8 cellular contexts compared by ENCODE assay signal in the genomic region with DNA sequence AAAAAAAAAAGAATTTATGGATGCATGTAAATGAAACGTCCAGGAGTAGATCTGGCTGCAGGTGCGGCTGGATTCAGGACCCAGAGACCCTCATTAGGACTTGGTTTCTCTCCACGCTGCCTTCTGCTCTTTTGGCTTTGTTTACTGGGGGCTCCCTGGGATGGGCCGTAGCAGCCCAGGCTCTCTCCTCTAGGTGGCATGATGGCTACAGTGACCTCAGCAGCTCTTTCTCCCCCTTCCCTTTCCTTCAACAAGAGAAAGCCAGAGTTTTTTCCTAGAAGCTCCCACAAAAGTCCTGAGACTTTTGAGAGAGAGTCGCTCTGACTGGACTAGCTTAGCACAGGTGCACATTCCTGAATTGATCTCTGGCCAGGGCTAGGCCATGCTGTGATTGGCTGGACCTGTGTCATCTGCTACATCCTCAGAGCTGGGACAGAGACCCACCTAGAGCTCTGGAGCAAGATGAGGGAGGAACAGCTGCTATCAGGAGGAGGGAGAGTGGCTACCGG.
DNase-seq lines count a peak whose midpoint lies in the region; ATAC-seq and TF ChIP-seq lines count a peak whose summit lies in the region.

No MANE protein-coding gene starts in this region.

- CTCF ChIA-PET in BJ (lab: Yijun Ruan, JAX), result interaction anchor here (0.6 to 3.2 kb wide), 21 partner anchors 11 to 193 kb away, joined by 3 to 27 read pairs (median 4); a partner anchor contains a TSS

- no peaks in the 10 kb centered on the region for H3K9me3 Mint-ChIP-seq in stimulated activated memory B cell treated with anti-CD40 and anti-IgM and Interleukin-4, amounts not matched to agents 10 μg/mL and 1 μg/mL and 100 μg/mL, for 72 hours

- H3K27ac Mint-ChIP-seq in stimulated activated memory B cell treated with anti-CD40 and anti-IgM and Interleukin-4, amounts not matched to agents 10 μg/mL and 1 μg/mL and 100 μg/mL, for 72 hours, result peak overlapping the region; percentile 68

- POLR2A ChIA-PET in BJ (lab: Charles Lee), result no interaction called here

- peak; percentile 80 for TF ChIP-seq CTCF in BJ (IDR thresholded peaks at IDR 0.05; ENCODE audit: insufficient read depth, low read depth, low read length)

- H3K27me3 ChIP-seq in BJ (ENCODE audit: control insufficient read depth, insufficient read depth, low read length), result peaks cover 5% of the 10 kb centered on the region

- in situ Hi-C loops in SK-MEL-5 (cut with HindIII; ENCODE audit: low pct_unique_long_range_greater_than_20kb, low sequenced_read_pairs), result no loop called here

- ATAC-seq in GM18868 (IDR thresholded peaks at IDR 0.05; ENCODE audit: unreplicated experiment), result peak; percentile 36
- peak; percentile 65 for ATAC-seq in HG03159 (IDR thresholded peaks at IDR 0.05; ENCODE audit: unreplicated experiment)
- ATAC-seq in stimulated activated memory B cell treated with anti-CD40 and anti-IgM and Interleukin-4, amounts not matched to agents 10 μg/mL and 1 μg/mL and 100 μg/mL, for 72 hours, result peak; percentile 74

- peak overlapping the region; percentile 45 for H3K4me3 Mint-ChIP-seq in stimulated activated memory B cell treated with anti-CD40 and anti-IgM and Interleukin-4, amounts not matched to agents 10 μg/mL and 1 μg/mL and 100 μg/mL, for 72 hours

- no peaks in the 10 kb centered on the region for H3K27me3 Mint-ChIP-seq in stimulated activated memory B cell treated with anti-CD40 and anti-IgM and Interleukin-4, amounts not matched to agents 10 μg/mL and 1 μg/mL and 100 μg/mL, for 72 hours

- H3K36me3 ChIP-seq in BJ (ENCODE audit: control insufficient read depth, insufficient read depth, low read length), result no peaks in the 10 kb centered on the region

- H3K36me3 Mint-ChIP-seq in stimulated activated memory B cell treated with anti-CD40 and anti-IgM and Interleukin-4, amounts not matched to agents 10 μg/mL and 1 μg/mL and 100 μg/mL, for 72 hours, result no peaks in the 10 kb centered on the region

- no peak overlapping the region for H3K4me3 ChIP-seq in BJ (ENCODE audit: low read depth, low read length)

- DNase-seq in BJ (ENCODE audit: low read depth) (no peak), SK-MEL-5 (ENCODE audit: low read depth, low spot score) (peak; percentile 60), cerebellum (ENCODE audit: low spot score) (peak; percentile 71), kidney tubule cell (ENCODE audit: low spot score) (peak; percentile 49)
- DNase-seq in effector CD8-positive, alpha-beta T cell (lab: John Stamatoyannopoulos, UW), result no peak

- H3K4me1 Mint-ChIP-seq in stimulated activated memory B cell treated with anti-CD40 and anti-IgM and Interleukin-4, amounts not matched to agents 10 μg/mL and 1 μg/mL and 100 μg/mL, for 72 hours, result peaks cover 38% of the 10 kb centered on the region

Comparison
In these comparisons a context has a peak if more than half of its experiments do, and no peak if none do; other contexts are left out.
1. DNase-seq: peak in SK-MEL-5 (single experiment), cerebellum (single experiment) and kidney tubule cell (single experiment); none in BJ (single experiment) and effector CD8-positive, alpha-beta T cell (single experiment).
2. Peak in every context shown above with its lines, with median percentiles within 50 percentile points of each other: ATAC-seq.